14 cellular contexts compared by ENCODE assay signal in genomic region chr4:156547439-156547838, GRCh38.
DNase-seq lines count a peak whose midpoint lies in the region; FAIRE-seq and TF ChIP-seq lines count a peak whose summit lies in the region.
"Had no signal": no experiment of that assay in that cellular context is flagged by ENCODE, and none has a peak within 500 bp of the region (broad histone marks: within the 10 kb centered on the region; RNA-seq: fewer than 3 reads in every experiment).

No MANE protein-coding gene starts in this region.

- no TSS peak for BruUV-seq in A673 (replicated peaks; lab: Mats Ljungman, UMichigan)

- TF ChIP-seq CTCF in A673 (conservative IDR thresholded peaks at IDR 0.05; ENCODE audit: low read depth, low read length) (no peak), astrocyte (IDR thresholded peaks at IDR 0.05; ENCODE audit: insufficient read depth, low read depth, low read length) (no peak)

- CTCF ChIA-PET in A673 (lab: Charles Lee) = interaction anchor here (0.7 kb wide), 1 partner anchor 253 kb away, joined by 3 read pairs; no protein-coding TSS in a partner anchor

- H3K4me2 ChIP-seq in astrocyte (ENCODE audit: low read length) = peak overlapping the region; percentile 49
- H3K4me2 ChIP-seq: BLaER1 had no signal

- peak; percentile 96 for FAIRE-seq in astrocyte (lab: Jason Lieb, UNC)
- FAIRE-seq: GM12891 had no signal

- H3K4me3 ChIP-seq in A673 (ENCODE audit: low read depth, low read length, poor library complexity, severe bottlenecking) = no peak overlapping the region
- H3K4me3 ChIP-seq in astrocyte (ENCODE audit: insufficient read depth, low read depth, low read length) = no peak overlapping the region
- H3K4me3 ChIP-seq: BLaER1, skin epidermis had no signal

- H3K27ac ChIP-seq in A673 (ENCODE audit: low read depth, low read length, poor library complexity, severe bottlenecking) = no peak overlapping the region
- peak overlapping the region; percentile 55 for H3K27ac ChIP-seq in astrocyte (ENCODE audit: low read depth, low read length)
- H3K27ac ChIP-seq: BLaER1 had no signal

- no peaks in the 10 kb centered on the region for H3K36me3 Mint-ChIP-seq in astrocyte (ENCODE audit: low read depth, unreplicated experiment)

- peak overlapping the region; percentile 92 for H3K27ac Mint-ChIP-seq in astrocyte (ENCODE audit: unreplicated experiment)
- H3K27ac Mint-ChIP-seq: stimulated activated naive CD8-positive, alpha-beta T cell treated with anti-CD3 and anti-CD28 coated beads, Interleukin-15, Interleukin-2, amounts not matched to agents 100 ng/mL and 50 ng/mL, for 24 hours had no signal

- H3K36me3 ChIP-seq in A673 (ENCODE audit: insufficient read depth, low read length, poor library complexity, severe bottlenecking) = no peaks in the 10 kb centered on the region
- no peaks in the 10 kb centered on the region for H3K36me3 ChIP-seq in astrocyte (ENCODE audit: insufficient read depth, low read length)
- H3K36me3 ChIP-seq: BLaER1 had no signal

- H3K9ac ChIP-seq in astrocyte (ENCODE audit: low read length) = peak overlapping the region; percentile 8
- H3K9ac ChIP-seq: BLaER1 had no signal

- H3K4me1 ChIP-seq in A673 (ENCODE audit: insufficient read depth, low read length, poor library complexity, severe bottlenecking) (peaks cover 5% of the 10 kb centered on the region), astrocyte (ENCODE audit: insufficient read depth, low read length) (peaks cover 16% of the 10 kb centered on the region)
- H3K4me1 ChIP-seq: BLaER1 had no signal

- H3K27me3 ChIP-seq in A673 (replicated peaks; ENCODE audit: insufficient read depth, low read depth, low read length, poor library complexity) = no peaks in the 10 kb centered on the region
- no peaks in the 10 kb centered on the region for H3K27me3 ChIP-seq in astrocyte (ENCODE audit: insufficient read depth, low read length)
- H3K27me3 ChIP-seq: BLaER1 had no signal

- H3K4me1 Mint-ChIP-seq in astrocyte (ENCODE audit: low read depth, unreplicated experiment) = peaks cover 31% of the 10 kb centered on the region

- H3K4me3 Mint-ChIP-seq in astrocyte (ENCODE audit: unreplicated experiment) = peak overlapping the region; percentile 0
- H3K4me3 Mint-ChIP-seq: stimulated activated naive CD8-positive, alpha-beta T cell treated with anti-CD3 and anti-CD28 coated beads, Interleukin-15, Interleukin-2, amounts not matched to agents 100 ng/mL and 50 ng/mL, for 24 hours had no signal

- DNase-seq in A673 (ENCODE audit: low spot score) = peak; percentile 42
- peak; percentile 59 for DNase-seq in HS-5 (ENCODE audit: low read depth)
- DNase-seq in astrocyte (ENCODE audit: low read depth) = peak; percentile 98
- DNase-seq in islet precursor cell = peak; percentile 54
- no peak for DNase-seq in NCI-H82 (lab: John Stamatoyannopoulos, UW)
- DNase-seq in posterior cingulate gyrus = no peak
- no peak for DNase-seq in NCI-H774 (lab: John Stamatoyannopoulos, UW)
- DNase-seq in NCI-H146 treated with DMSO at 0.1 percent for 48 hours (lab: John Stamatoyannopoulos, UW; ENCODE audit: unreplicated experiment) = no peak
- DNase-seq: NCI-H2171, T-helper 2 cell had no signal

- intact Hi-C loops in A673 (cut with micrococcal nuclease; ENCODE audit: unreplicated experiment) (no loop called here), posterior cingulate gyrus (cut with DNase I) (no loop called here)

- no peaks in the 10 kb centered on the region for H3K9me3 ChIP-seq in A673 (ENCODE audit: low read depth, low read length, poor library complexity, severe bottlenecking)
- H3K9me3 ChIP-seq in astrocyte (ENCODE audit: insufficient read depth, low read depth, low read length) = no peaks in the 10 kb centered on the region
- H3K9me3 ChIP-seq: BLaER1 had no signal

- H3K79me2 ChIP-seq in astrocyte (ENCODE audit: insufficient read depth, low read length) = no peaks in the 10 kb centered on the region

- peaks cover 6% of the 10 kb centered on the region for H3K9me3 Mint-ChIP-seq in astrocyte (ENCODE audit: unreplicated experiment)

- no peak overlapping the region for H2AFZ ChIP-seq in astrocyte (ENCODE audit: low read depth, low read length)

- POLR2A ChIA-PET in A673 (lab: Charles Lee; ENCODE audit: low non-redundant PET) = no interaction called here

- H3K27me3 Mint-ChIP-seq in astrocyte (ENCODE audit: low read depth, unreplicated experiment) = no peaks in the 10 kb centered on the region
- H3K27me3 Mint-ChIP-seq: stimulated activated naive CD8-positive, alpha-beta T cell treated with anti-CD3 and anti-CD28 coated beads, Interleukin-15, Interleukin-2, amounts not matched to agents 100 ng/mL and 50 ng/mL, for 24 hours had no signal

- no peaks in the 10 kb centered on the region for H4K20me1 ChIP-seq in astrocyte (ENCODE audit: insufficient read depth, low read length)
- H4K20me1 ChIP-seq: BLaER1 had no signal

Comparison
In these comparisons a context has a peak if more than half of its experiments do, and no peak if none do; other contexts are left out.
1. DNase-seq: peak in A673 (single experiment), HS-5 (single experiment), astrocyte (single experiment) and islet precursor cell (single experiment); none in NCI-H82 (single experiment), posterior cingulate gyrus (0 of 10), NCI-H774 (single experiment) and NCI-H146 treated with DMSO at 0.1 percent for 48 hours (single experiment).